17 cellular contexts compared by ENCODE assay signal in genomic region chr5:80760178-80760577, GRCh38.
DNase-seq lines count a peak whose midpoint lies in the region; ATAC-seq lines count a peak whose summit lies in the region.
"Had no signal": no experiment of that assay in that cellular context is flagged by ENCODE, and none has a peak within 500 bp of the region (broad histone marks: within the 10 kb centered on the region; RNA-seq: fewer than 3 reads in every experiment).

No MANE protein-coding gene starts in this region.

- no peak overlapping the region for H3K4me3 Mint-ChIP-seq in activated CD8-positive, alpha-beta memory T cell treated with anti-CD3 and anti-CD28 coated beads, Interleukin-2, amount 10 ng/mL, durations not matched to agents 7 days and 5 days
- H3K4me3 Mint-ChIP-seq in CD4-positive, alpha-beta memory T cell, result peak overlapping the region in 7 of 8 donors; percentile 9 to 72 (median 48)
- no peak overlapping the region for H3K4me3 Mint-ChIP-seq in activated CD4-positive, alpha-beta memory T cell treated with anti-CD3 and anti-CD28 coated beads for 36 hours
- H3K4me3 Mint-ChIP-seq in effector memory CD8-positive, alpha-beta T cell, result no peak overlapping the region

- no peaks in the 10 kb centered on the region for H3K9me3 Mint-ChIP-seq in activated CD8-positive, alpha-beta memory T cell treated with anti-CD3 and anti-CD28 coated beads, Interleukin-2, amount 10 ng/mL, durations not matched to agents 7 days and 5 days (ENCODE audit: low read depth)
- peaks cover 0 to 1% (median 0%) of the 10 kb centered on the region in 8 donors for H3K9me3 Mint-ChIP-seq in CD4-positive, alpha-beta memory T cell
- H3K9me3 Mint-ChIP-seq in activated CD4-positive, alpha-beta memory T cell treated with anti-CD3 and anti-CD28 coated beads for 36 hours, result no peaks in the 10 kb centered on the region
- no peaks in the 10 kb centered on the region for H3K9me3 Mint-ChIP-seq in effector memory CD8-positive, alpha-beta T cell

- intact Hi-C loops in CD4-positive, alpha-beta memory T cell (cut with micrococcal nuclease), result no loop called here
- intact Hi-C loops in activated CD4-positive, alpha-beta memory T cell treated with anti-CD3 and anti-CD28 coated beads for 36 hours (cut with micrococcal nuclease), result loop anchor here (2.0 kb wide), 1 partner anchor 111 kb away; no protein-coding TSS in a partner anchor

- peak overlapping the region; percentile 70 for H3K27ac Mint-ChIP-seq in activated CD8-positive, alpha-beta memory T cell treated with anti-CD3 and anti-CD28 coated beads, Interleukin-2, amount 10 ng/mL, durations not matched to agents 7 days and 5 days
- peak overlapping the region; percentile 65 to 88 (median 77) for H3K27ac Mint-ChIP-seq in CD4-positive, alpha-beta memory T cell
- H3K27ac Mint-ChIP-seq in activated CD4-positive, alpha-beta memory T cell treated with anti-CD3 and anti-CD28 coated beads for 36 hours, result peak overlapping the region; percentile 75
- peak overlapping the region; percentile 6 to 59 for H3K27ac Mint-ChIP-seq in effector memory CD8-positive, alpha-beta T cell

- H3K4me1 ChIP-seq in CD4-positive, alpha-beta memory T cell (ENCODE audit: insufficient read depth, low read length), result peaks cover 58% of the 10 kb centered on the region

- no peaks in the 10 kb centered on the region for H3K9me3 ChIP-seq in CD4-positive, alpha-beta memory T cell (ENCODE audit: control insufficient read depth in 1 of 2, low read length in 2 of 2)

- peak; percentile 28 for ATAC-seq in activated CD8-positive, alpha-beta memory T cell treated with anti-CD3 and anti-CD28 coated beads, Interleukin-2, amount 10 ng/mL, durations not matched to agents 7 days and 5 days
- ATAC-seq in effector memory CD8-positive, alpha-beta T cell (replicated peaks), result no peak
- ATAC-seq: PC-3 had no signal

- POLR2A ChIA-PET in CD4-positive, alpha-beta memory T cell (lab: Charles Lee; ENCODE audit: partially characterized antibody), result no interaction called here
- POLR2A ChIA-PET in activated CD4-positive, alpha-beta memory T cell treated with anti-CD3 and anti-CD28 coated beads for 36 hours (lab: Charles Lee), result interaction anchor here (1.1 kb wide), 1 partner anchor 106 kb away, joined by 3 read pairs; no protein-coding TSS in a partner anchor

- peaks cover 59% of the 10 kb centered on the region for H3K4me1 Mint-ChIP-seq in activated CD8-positive, alpha-beta memory T cell treated with anti-CD3 and anti-CD28 coated beads, Interleukin-2, amount 10 ng/mL, durations not matched to agents 7 days and 5 days
- H3K4me1 Mint-ChIP-seq in CD4-positive, alpha-beta memory T cell, result peaks cover 43 to 63% (median 55%) of the 10 kb centered on the region in 4 donors
- peaks cover 63% of the 10 kb centered on the region for H3K4me1 Mint-ChIP-seq in activated CD4-positive, alpha-beta memory T cell treated with anti-CD3 and anti-CD28 coated beads for 36 hours (ENCODE audit: low read depth)
- H3K4me1 Mint-ChIP-seq in effector memory CD8-positive, alpha-beta T cell (ENCODE audit: low read depth in 2 of 2), result peaks cover 38 to 49% of the 10 kb centered on the region in 2 donors

- no peaks in the 10 kb centered on the region for H3K27me3 ChIP-seq in CD4-positive, alpha-beta memory T cell (ENCODE audit: insufficient read depth, low read length)

- no peak overlapping the region for H3K4me3 ChIP-seq in CD4-positive, alpha-beta memory T cell (ENCODE audit: low read length in 2 of 2)

- DNase-seq in activated CD8-positive, alpha-beta memory T cell treated with anti-CD3 and anti-CD28 coated beads, Interleukin-2, amount 10 ng/mL, durations not matched to agents 7 days and 5 days, result no peak
- DNase-seq in activated CD8-positive, alpha-beta memory T cell treated with anti-CD3 and anti-CD28 coated beads, Interleukin-2, amount 50 U/mL, for 48 hours, result no peak
- DNase-seq in CD4-positive, alpha-beta memory T cell, result no peak
- DNase-seq in activated CD4-positive, alpha-beta memory T cell treated with anti-CD3 and anti-CD28 coated beads for 36 hours, result peak; percentile 17
- no peak for DNase-seq in effector memory CD8-positive, alpha-beta T cell
- DNase-seq in NCI-H2171 (lab: John Stamatoyannopoulos, UW) (no peak), NOMO-1 (lab: John Stamatoyannopoulos, UW; ENCODE audit: unreplicated experiment in 2 of 2) (no peak), LoVo (ENCODE audit: low spot score) (no peak)
- DNase-seq: C1 segment of cervical spinal cord, Calu3, DND-41, GDM1, KBM-7, NCI-H1092 treated with DMSO at 0.1 percent for 48 hours, NCI-H1694, PC-3 had no signal

- H3K36me3 Mint-ChIP-seq in activated CD8-positive, alpha-beta memory T cell treated with anti-CD3 and anti-CD28 coated beads, Interleukin-2, amount 10 ng/mL, durations not matched to agents 7 days and 5 days, result peaks cover 54% of the 10 kb centered on the region
- peaks cover 7 to 24% of the 10 kb centered on the region in 2 donors for H3K36me3 Mint-ChIP-seq in CD4-positive, alpha-beta memory T cell
- H3K36me3 Mint-ChIP-seq in activated CD4-positive, alpha-beta memory T cell treated with anti-CD3 and anti-CD28 coated beads for 36 hours, result peaks cover 22% of the 10 kb centered on the region
- H3K36me3 Mint-ChIP-seq in effector memory CD8-positive, alpha-beta T cell (ENCODE audit: insufficient read depth), result peaks cover 6% of the 10 kb centered on the region

- no peaks in the 10 kb centered on the region for H3K27me3 Mint-ChIP-seq in activated CD8-positive, alpha-beta memory T cell treated with anti-CD3 and anti-CD28 coated beads, Interleukin-2, amount 10 ng/mL, durations not matched to agents 7 days and 5 days
- H3K27me3 Mint-ChIP-seq in CD4-positive, alpha-beta memory T cell, result no peaks in the 10 kb centered on the region
- no peaks in the 10 kb centered on the region for H3K27me3 Mint-ChIP-seq in activated CD4-positive, alpha-beta memory T cell treated with anti-CD3 and anti-CD28 coated beads for 36 hours
- no peaks in the 10 kb centered on the region for H3K27me3 Mint-ChIP-seq in effector memory CD8-positive, alpha-beta T cell

- H3K27ac ChIP-seq in CD4-positive, alpha-beta memory T cell (ENCODE audit: low read depth, low read length), result peak overlapping the region; percentile 6
- H3K27ac ChIP-seq: HL-60 had no signal

- no peaks in the 10 kb centered on the region for H3K36me3 ChIP-seq in CD4-positive, alpha-beta memory T cell (ENCODE audit: insufficient read depth, low read length)

- CTCF ChIA-PET in activated CD8-positive, alpha-beta memory T cell treated with anti-CD3 and anti-CD28 coated beads, Interleukin-2, amount 10 ng/mL, durations not matched to agents 7 days and 5 days (lab: Charles Lee), result interaction anchor here (1.0 kb wide), 1 partner anchor 13 kb away, joined by 4 read pairs; no protein-coding TSS in a partner anchor
- CTCF ChIA-PET in CD4-positive, alpha-beta memory T cell (lab: Charles Lee; ENCODE audit: partially characterized antibody), result interaction anchor here (2.1 kb wide), 1 partner anchor 348 kb away, joined by 7 read pairs; no protein-coding TSS in a partner anchor
- CTCF ChIA-PET in activated CD4-positive, alpha-beta memory T cell treated with anti-CD3 and anti-CD28 coated beads for 36 hours (lab: Charles Lee), result interaction anchor here (1.0 kb wide), 1 partner anchor 90 kb away, joined by 3 read pairs; no protein-coding TSS in a partner anchor

Comparison
In these comparisons a context has a peak if more than half of its experiments do, and no peak if none do; other contexts are left out.
1. H3K4me3 Mint-ChIP-seq: peak in CD4-positive, alpha-beta memory T cell (7 of 8); none in activated CD8-positive, alpha-beta memory T cell treated with anti-CD3 and anti-CD28 coated beads, Interleukin-2, amount 10 ng/mL, durations not matched to agents 7 days and 5 days (single experiment), activated CD4-positive, alpha-beta memory T cell treated with anti-CD3 and anti-CD28 coated beads for 36 hours (single experiment) and effector memory CD8-positive, alpha-beta T cell (0 of 2).
2. Peak in every context shown above with its lines, with median percentiles within 50 percentile points of each other: H3K27ac Mint-ChIP-seq.